In the genomic region with DNA sequence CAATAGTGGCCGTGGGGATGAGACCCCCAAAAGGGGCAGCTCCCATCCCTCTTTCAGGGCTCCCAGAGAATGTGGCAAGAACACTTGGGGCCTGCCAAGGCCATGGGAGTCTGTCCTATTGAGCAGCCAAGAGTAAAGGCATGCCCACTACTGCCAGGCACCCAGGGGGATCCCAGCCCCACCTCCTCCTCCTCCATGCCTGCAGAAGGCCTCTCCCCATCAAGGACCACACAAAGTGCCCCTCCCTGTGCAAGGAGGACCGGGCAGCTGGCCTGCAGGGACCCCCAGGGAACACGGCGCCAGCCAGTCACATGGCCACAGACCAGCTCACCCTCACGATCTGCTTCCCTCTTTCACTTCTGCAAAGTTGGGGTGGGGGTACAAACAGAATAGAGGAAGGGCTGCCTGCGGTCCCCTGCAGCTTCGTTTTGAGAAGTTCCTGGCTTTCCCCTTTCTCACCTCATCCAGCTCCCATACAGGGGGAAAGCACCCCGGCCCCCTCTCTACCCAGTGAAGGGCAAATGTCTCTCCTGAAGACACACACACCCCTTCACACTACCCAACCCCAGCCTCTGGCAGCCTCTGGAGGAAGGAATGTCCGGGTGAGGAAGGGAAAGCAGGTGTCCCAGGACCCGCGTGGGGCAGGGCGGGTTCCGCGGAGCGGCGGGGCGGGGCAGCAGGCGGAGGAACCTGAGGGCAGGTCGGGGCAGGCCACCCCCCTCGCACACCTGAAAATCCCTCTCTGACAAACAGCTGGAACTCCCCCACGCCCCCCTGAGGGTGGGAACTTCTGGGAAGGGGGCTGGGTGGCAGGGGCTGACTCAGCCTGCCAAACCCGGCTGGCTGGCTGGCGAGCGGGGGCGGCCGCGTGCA, we compare ENCODE assay signal across 8 cellular contexts.
DNase-seq lines count a peak whose midpoint lies in the region; ATAC-seq and TF ChIP-seq lines count a peak whose summit lies in the region.

No MANE protein-coding gene starts in this region.

- peak overlapping the region; percentile 93 for H3K27ac Mint-ChIP-seq in stimulated activated memory B cell treated with anti-CD40 and anti-IgM and Interleukin-4, amounts not matched to agents 10 μg/mL and 1 μg/mL and 100 μg/mL, for 72 hours

- DNase-seq in GF-D8 (lab: John Stamatoyannopoulos, UW), result peak; percentile 52
- peak; percentile 92 to 96 for DNase-seq in NOMO-1 (lab: John Stamatoyannopoulos, UW; ENCODE audit: unreplicated experiment in 2 of 2)
- peak; percentile 43 for DNase-seq in activated CD8-positive, alpha-beta memory T cell treated with anti-CD3 and anti-CD28 coated beads, Interleukin-2, amount 50 U/mL, for 1 hour (ENCODE audit: extremely low read depth)
- peak; percentile 94 for DNase-seq in epithelial cell of esophagus (ENCODE audit: low read depth)
- DNase-seq in NCI-H1694 (lab: John Stamatoyannopoulos, UW), result no peak

- no peaks in the 10 kb centered on the region for H3K27me3 ChIP-seq in muscle layer of duodenum (ENCODE audit: low read depth, low read length)

- H3K36me3 ChIP-seq in muscle layer of duodenum (ENCODE audit: control insufficient read depth in 1 of 2, insufficient read depth in 2 of 2, low read length in 2 of 2), result peaks cover 14 to 16% of the 10 kb centered on the region in 2 donors

- H3K27me3 Mint-ChIP-seq in stimulated activated memory B cell treated with anti-CD40 and anti-IgM and Interleukin-4, amounts not matched to agents 10 μg/mL and 1 μg/mL and 100 μg/mL, for 72 hours, result no peaks in the 10 kb centered on the region

- H3K4me1 Mint-ChIP-seq in stimulated activated memory B cell treated with anti-CD40 and anti-IgM and Interleukin-4, amounts not matched to agents 10 μg/mL and 1 μg/mL and 100 μg/mL, for 72 hours, result peaks cover 49% of the 10 kb centered on the region

- H3K9me3 ChIP-seq in muscle layer of duodenum (ENCODE audit: control insufficient read depth in 1 of 2, low read length in 2 of 2), result no peaks in the 10 kb centered on the region

- peak overlapping the region; percentile 81 for H3K27ac ChIP-seq in muscle layer of duodenum (ENCODE audit: low read length)

- H3K4me1 ChIP-seq in muscle layer of duodenum (ENCODE audit: control insufficient read depth in 1 of 2, insufficient read depth in 2 of 2, low read length in 2 of 2), result peaks cover 20 to 55% of the 10 kb centered on the region in 2 donors

- H3K36me3 Mint-ChIP-seq in stimulated activated memory B cell treated with anti-CD40 and anti-IgM and Interleukin-4, amounts not matched to agents 10 μg/mL and 1 μg/mL and 100 μg/mL, for 72 hours, result peaks cover 53% of the 10 kb centered on the region

- H3K4me3 ChIP-seq in epithelial cell of esophagus (ENCODE audit: low read length), result peak overlapping the region; percentile 74
- H3K4me3 ChIP-seq in muscle layer of duodenum (ENCODE audit: low read depth in 1 of 2, low read length in 2 of 2), result peak overlapping the region; percentile 79 to 82

- peak; percentile 48 for TF ChIP-seq CTCF in epithelial cell of esophagus (IDR thresholded peaks at IDR 0.05; ENCODE audit: insufficient read depth, low read depth, low read length, missing control alignments)

- peak overlapping the region; percentile 99 for H3K4me3 Mint-ChIP-seq in stimulated activated memory B cell treated with anti-CD40 and anti-IgM and Interleukin-4, amounts not matched to agents 10 μg/mL and 1 μg/mL and 100 μg/mL, for 72 hours

- peak; percentile 38 for ATAC-seq in HG02678 (IDR thresholded peaks at IDR 0.05; ENCODE audit: unreplicated experiment)
- ATAC-seq in stimulated activated memory B cell treated with anti-CD40 and anti-IgM and Interleukin-4, amounts not matched to agents 10 μg/mL and 1 μg/mL and 100 μg/mL, for 72 hours, result peak; percentile 82

- H3K9me3 Mint-ChIP-seq in stimulated activated memory B cell treated with anti-CD40 and anti-IgM and Interleukin-4, amounts not matched to agents 10 μg/mL and 1 μg/mL and 100 μg/mL, for 72 hours, result no peaks in the 10 kb centered on the region
